9 cellular contexts compared by ENCODE assay signal in the genomic region with DNA sequence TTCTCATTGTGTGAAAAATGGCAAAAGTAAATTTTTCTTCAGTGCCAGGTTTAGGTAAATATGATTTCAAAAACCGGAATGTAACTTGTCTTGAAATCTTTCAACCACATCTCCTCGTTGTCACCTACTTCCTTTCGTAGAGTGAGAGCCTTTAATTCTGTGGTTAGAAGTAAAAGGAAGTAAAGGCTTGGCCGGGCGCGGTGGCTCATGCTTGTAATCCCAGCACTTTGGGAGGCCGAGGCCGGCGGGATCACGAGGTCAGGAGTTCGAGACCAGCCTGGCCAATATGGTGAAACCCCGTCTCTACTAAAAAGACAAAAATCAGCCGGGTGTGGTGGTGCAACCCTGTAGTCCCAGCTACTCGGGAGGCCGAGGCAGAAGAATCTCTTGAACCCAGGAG. TPM values are rescaled to one million over a fixed set of nuclear protein-coding genes. Genes with fewer than 3 reads are reported as not detected.
DNase-seq lines count a peak whose midpoint lies in the region; ATAC-seq, FAIRE-seq and TF ChIP-seq lines count a peak whose summit lies in the region.
"Had no signal": no experiment of that assay in that cellular context is flagged by ENCODE, and none has a peak within 500 bp of the region (broad histone marks: within the 10 kb centered on the region; RNA-seq: fewer than 3 reads in every experiment).

No MANE protein-coding gene starts in this region.

- H4K5ac ChIP-seq in H9 (ENCODE audit: insufficient read length, low read depth, low read length): no peak overlapping the region

- no peaks in the 10 kb centered on the region for H3K79me1 ChIP-seq in H9 (ENCODE audit: insufficient read depth, low read depth, low read length, poor library complexity, severe bottlenecking)

- H3K27ac Mint-ChIP-seq in activated CD8-positive, alpha-beta T cell treated with anti-CD3 and anti-CD28 coated beads, Interleukin-2, amount 10 ng/mL, durations not matched to agents 7 days and 5 days: peak overlapping the region; percentile 92
- H3K27ac Mint-ChIP-seq in naive thymus-derived CD8-positive, alpha-beta T cell: peak overlapping the region; percentile 91 to 96 (median 95)
- H3K27ac Mint-ChIP-seq in H9: no peak overlapping the region

- no peak overlapping the region for H3K18ac ChIP-seq in H9 (ENCODE audit: insufficient read length, low read depth, low read length)

- H3K23me2 ChIP-seq in H9 (ENCODE audit: insufficient read length, low read depth, low read length, poor library complexity, severe bottlenecking): no peaks in the 10 kb centered on the region

- no peak overlapping the region for H2BK120ac ChIP-seq in H9 (ENCODE audit: low read depth, low read length, poor library complexity, severe bottlenecking)

- H3K27me3 ChIP-seq in H9 (ENCODE audit: insufficient read depth, low read length): no peaks in the 10 kb centered on the region

- peaks cover 2% of the 10 kb centered on the region for H4K20me1 ChIP-seq in H9 (ENCODE audit: control insufficient read depth, insufficient read depth, insufficient read length)

- POLR2A ChIA-PET in activated CD8-positive, alpha-beta T cell treated with anti-CD3 and anti-CD28 coated beads, Interleukin-2, amount 10 ng/mL, durations not matched to agents 7 days and 5 days (lab: Charles Lee): interaction anchor here (0.6 to 1.4 kb wide), 4 partner anchors 8 to 1026 kb away, joined by 3 to 6 read pairs (median 4); no protein-coding TSS in a partner anchor
- POLR2A ChIA-PET in naive thymus-derived CD8-positive, alpha-beta T cell (lab: Charles Lee): interaction anchor here (1.2 to 2.9 kb wide), 10 partner anchors 9 to 356 kb away, joined by 3 to 13 read pairs (median 4); no protein-coding TSS in a partner anchor

- H3K79me2 ChIP-seq in H9 (ENCODE audit: insufficient read depth, low read length): no peaks in the 10 kb centered on the region

- peak; percentile 32 for ATAC-seq in activated CD8-positive, alpha-beta T cell treated with anti-CD3 and anti-CD28 coated beads, Interleukin-2, amount 10 ng/mL, durations not matched to agents 7 days and 5 days
- peak; percentile 41 to 55 for ATAC-seq in naive thymus-derived CD8-positive, alpha-beta T cell

- intact Hi-C loops in kidney (cut with DNase I): no loop called here

- H3K4ac ChIP-seq in H9 (ENCODE audit: low read depth, low read length): no peak overlapping the region

- H3K4me3 Mint-ChIP-seq in activated CD8-positive, alpha-beta T cell treated with anti-CD3 and anti-CD28 coated beads, Interleukin-2, amount 10 ng/mL, durations not matched to agents 7 days and 5 days: peak overlapping the region; percentile 64
- peak overlapping the region; percentile 62 to 85 (median 79) for H3K4me3 Mint-ChIP-seq in naive thymus-derived CD8-positive, alpha-beta T cell
- no peak overlapping the region for H3K4me3 Mint-ChIP-seq in H9

- H2AFZ ChIP-seq in H9 (ENCODE audit: low read length): no peak overlapping the region

- no peak overlapping the region for H3K27ac ChIP-seq in H9 (ENCODE audit: insufficient read length, low read depth, low read length)
- no peak overlapping the region for H3K27ac ChIP-seq in kidney (ENCODE audit: low read depth in 2 of 2, low read length in 2 of 2)

- no peak overlapping the region for H2BK12ac ChIP-seq in H9 (ENCODE audit: insufficient read length, low read depth, low read length)

- H2BK5ac ChIP-seq in H9 (ENCODE audit: insufficient read length, low read length): no peak overlapping the region

- H3K9me3 ChIP-seq in H9 (ENCODE audit: control insufficient read depth, low read depth, low read length): no peaks in the 10 kb centered on the region
- H3K9me3 ChIP-seq in kidney (ENCODE audit: control insufficient read depth in 1 of 2, low read length in 2 of 2): no peaks in the 10 kb centered on the region

- H3K4me2 ChIP-seq in H9 (ENCODE audit: insufficient read depth, insufficient read length, low read length): no peak overlapping the region

- no peak overlapping the region for H3K14ac ChIP-seq in H9 (ENCODE audit: insufficient read depth, low read length)

- no peaks in the 10 kb centered on the region for H3K27me3 Mint-ChIP-seq in activated CD8-positive, alpha-beta T cell treated with anti-CD3 and anti-CD28 coated beads, Interleukin-2, amount 10 ng/mL, durations not matched to agents 7 days and 5 days (ENCODE audit: low read depth)
- no peaks in the 10 kb centered on the region for H3K27me3 Mint-ChIP-seq in naive thymus-derived CD8-positive, alpha-beta T cell
- no peaks in the 10 kb centered on the region; the same call in 1 of the 2 replicates for H3K27me3 Mint-ChIP-seq in H9 (ENCODE audit: low read depth)

- no peak overlapping the region for H2BK20ac ChIP-seq in H9 (ENCODE audit: low read depth, low read length, poor library complexity, severe bottlenecking)

- TF ChIP-seq CTCF in H9 (conservative IDR thresholded peaks at IDR 0.05) (no peak), kidney (IDR thresholded peaks at IDR 0.05; ENCODE audit: borderline replicate concordance, extremely low read depth, insufficient read depth) (no peak)

- H3K9me3 Mint-ChIP-seq in activated CD8-positive, alpha-beta T cell treated with anti-CD3 and anti-CD28 coated beads, Interleukin-2, amount 10 ng/mL, durations not matched to agents 7 days and 5 days (ENCODE audit: insufficient read depth): no peaks in the 10 kb centered on the region
- H3K9me3 Mint-ChIP-seq in naive thymus-derived CD8-positive, alpha-beta T cell: no peaks in the 10 kb centered on the region
- no peaks in the 10 kb centered on the region for H3K9me3 Mint-ChIP-seq in H9

- DNase-seq in GDM1 (lab: John Stamatoyannopoulos, UW) (peak; percentile 75), MV-4-11 (lab: John Stamatoyannopoulos, UW) (peak; percentile 89), NCI-H526 treated with DMSO at 0.1 percent for 48 hours (lab: John Stamatoyannopoulos, UW) (no peak), DMS79 (lab: John Stamatoyannopoulos, UW) (no peak), H9 (no peak), kidney (no peak)
- DNase-seq in activated CD8-positive, alpha-beta T cell treated with anti-CD3 and anti-CD28 coated beads, Interleukin-2, amount 10 ng/mL, durations not matched to agents 7 days and 5 days: peak; percentile 82
- peak in 9 of 10 donors; percentile 25 to 79 (median 47) for DNase-seq in naive thymus-derived CD8-positive, alpha-beta T cell
- DNase-seq: NCI-H1048 had no signal

- H3K36me3 ChIP-seq in kidney (ENCODE audit: control insufficient read depth in 1 of 2, insufficient read depth in 2 of 2, low read length in 2 of 2): peaks cover 3 to 21% of the 10 kb centered on the region in 2 donors

- H3K4me1 Mint-ChIP-seq in activated CD8-positive, alpha-beta T cell treated with anti-CD3 and anti-CD28 coated beads, Interleukin-2, amount 10 ng/mL, durations not matched to agents 7 days and 5 days (ENCODE audit: low read depth): peaks cover 74% of the 10 kb centered on the region
- H3K4me1 Mint-ChIP-seq in naive thymus-derived CD8-positive, alpha-beta T cell: peaks cover 41 to 91% (median 88%) of the 10 kb centered on the region in 4 donors
- peaks cover 14 to 16% of the 10 kb centered on the region in 2 experiments for H3K4me1 Mint-ChIP-seq in H9

- CTCF ChIA-PET in activated CD8-positive, alpha-beta T cell treated with anti-CD3 and anti-CD28 coated beads, Interleukin-2, amount 10 ng/mL, durations not matched to agents 7 days and 5 days (lab: Charles Lee): interaction anchor here (0.9 to 4.1 kb wide), 6 partner anchors 8 to 245 kb away, joined by 3 to 30 read pairs (median 4); no protein-coding TSS in a partner anchor

- no peak overlapping the region for H3T11ph ChIP-seq in H9 (ENCODE audit: low read length)

- no peak for FAIRE-seq in kidney (lab: Jason Lieb, UNC)

- no peak overlapping the region for H2BK15ac ChIP-seq in H9 (ENCODE audit: low read depth, low read length)

- H3K9ac ChIP-seq in H9 (ENCODE audit: extremely low read depth, insufficient read length, low read length): no peak overlapping the region
- no peak overlapping the region for H3K9ac ChIP-seq in kidney (ENCODE audit: low read length in 2 of 2)

- no CpG with 5 or more reads among the region's 15 CpGs for WGBS in H9 (ENCODE audit: extremely low coverage, insufficient read length, low lambda C conversion rate)

- peaks cover 56% of the 10 kb centered on the region for H3K36me3 Mint-ChIP-seq in activated CD8-positive, alpha-beta T cell treated with anti-CD3 and anti-CD28 coated beads, Interleukin-2, amount 10 ng/mL, durations not matched to agents 7 days and 5 days (ENCODE audit: low read depth)
- peaks cover 0 to 19% (median 11%) of the 10 kb centered on the region in 3 donors for H3K36me3 Mint-ChIP-seq in naive thymus-derived CD8-positive, alpha-beta T cell
- H3K36me3 Mint-ChIP-seq in H9 (ENCODE audit: insufficient read depth in 1 of 3, low read depth in 3 of 3): peaks cover 17 to 45% (median 45%) of the 10 kb centered on the region in 3 experiments

- H3K4me1 ChIP-seq in H9 (ENCODE audit: insufficient read depth, low read length) (no peaks in the 10 kb centered on the region; the same call in 1 of the 2 replicates), kidney (ENCODE audit: control insufficient read depth in 1 of 2, insufficient read depth in 1 of 2, low read depth in 1 of 2, low read length in 2 of 2) (peaks cover 0 to 4% of the 10 kb centered on the region in 2 donors)

- H3K23ac ChIP-seq in H9 (ENCODE audit: insufficient read length, low read depth, low read length): no peak overlapping the region

- no peak overlapping the region for H3K56ac ChIP-seq in H9 (ENCODE audit: insufficient read length, low read depth, low read length)

- no peak overlapping the region for H4K8ac ChIP-seq in H9 (replicated peaks; ENCODE audit: insufficient read length, low read depth, low read length)

- no peak overlapping the region for H3K4me3 ChIP-seq in kidney (ENCODE audit: low read length in 2 of 2)

- no peak overlapping the region for H2AK5ac ChIP-seq in H9 (ENCODE audit: insufficient read length, low read length)

- H4K91ac ChIP-seq in H9 (ENCODE audit: insufficient read length, low read depth, low read length): no peak overlapping the region

RNA-seq across cellular contexts. Expression of a gene that starts 29.8 kb away (rescaled TPM):
- total RNA-seq in activated CD8-positive, alpha-beta T cell treated with anti-CD3 and anti-CD28 coated beads, Interleukin-2, amount 10 ng/mL, durations not matched to agents 7 days and 5 days: 100 to 1,000 TPM; 105 TPM
- total RNA-seq in naive thymus-derived CD8-positive, alpha-beta T cell: 100 to 1,000 TPM; 117 to 118 TPM
- polyA plus RNA-seq in naive thymus-derived CD8-positive, alpha-beta T cell: 10 to 100 TPM; 53.3 to 63.3 (median 62.0) TPM
- total RNA-seq in H9 (2021) (70.7 and 77.5 TPM in 2 replicates), kidney (56.4 TPM)
- 52.2 TPM for polyA plus RNA-seq in kidney (ENCODE audit: insufficient read depth, low read depth, low replicate concordance)

RNA-seq across cellular contexts. Expression of a gene that starts 53.9 kb away (rescaled TPM):
- 100 to 1,000 TPM; 109 to 118 TPM for total RNA-seq in activated CD8-positive, alpha-beta T cell treated with anti-CD3 and anti-CD28 coated beads, Interleukin-2, amount 10 ng/mL, durations not matched to agents 7 days and 5 days
- total RNA-seq in naive thymus-derived CD8-positive, alpha-beta T cell: 10 to 100 TPM; 63.2 to 65.6 TPM
- polyA plus RNA-seq in naive thymus-derived CD8-positive, alpha-beta T cell: 100 to 1,000 TPM in 1 of 3 donors, 10 to 100 TPM in 2; 97.0 to 130 (median 100.0) TPM
- total RNA-seq in H9 (2021): 172 and 175 TPM in 2 replicates
- 42.5 TPM for total RNA-seq in kidney
- 57.5 TPM for polyA plus RNA-seq in kidney (ENCODE audit: insufficient read depth, low read depth, low replicate concordance)

Comparison
In these comparisons a context has a peak if more than half of its experiments do, and no peak if none do; other contexts are left out.
1. DNase-seq: peak in GDM1 (single experiment), MV-4-11 (single experiment), activated CD8-positive, alpha-beta T cell treated with anti-CD3 and anti-CD28 coated beads, Interleukin-2, amount 10 ng/mL, durations not matched to agents 7 days and 5 days (single experiment) and naive thymus-derived CD8-positive, alpha-beta T cell (9 of 10); none in NCI-H526 treated with DMSO at 0.1 percent for 48 hours (single experiment), DMS79 (single experiment), H9 (single experiment) and kidney (single experiment).
2. H3K27ac Mint-ChIP-seq: peak in activated CD8-positive, alpha-beta T cell treated with anti-CD3 and anti-CD28 coated beads, Interleukin-2, amount 10 ng/mL, durations not matched to agents 7 days and 5 days (single experiment) and naive thymus-derived CD8-positive, alpha-beta T cell (10 of 10); none in H9 (0 of 3).
3. H3K4me3 Mint-ChIP-seq: peak in activated CD8-positive, alpha-beta T cell treated with anti-CD3 and anti-CD28 coated beads, Interleukin-2, amount 10 ng/mL, durations not matched to agents 7 days and 5 days (single experiment) and naive thymus-derived CD8-positive, alpha-beta T cell (10 of 10); none in H9 (0 of 2).